Comparison of ENCODE assay signal across 18 cellular contexts in genomic region chrX:40063555-40063954, GRCh38. TPM values are rescaled to one million over a fixed set of nuclear protein-coding genes. Genes with fewer than 3 reads are reported as not detected.
A peak's percentile ranks its signal among the peaks of the same experiment; 100 is the strongest.
DNase-seq lines count a peak whose midpoint lies in the region; ATAC-seq and TF ChIP-seq lines count a peak whose summit lies in the region.
"Had no signal": no experiment of that assay in that cellular context is flagged by ENCODE, and none has a peak within 500 bp of the region (broad histone marks: within the 10 kb centered on the region; RNA-seq: fewer than 3 reads in every experiment).

No MANE protein-coding gene starts in this region.

- no peak for TF ChIP-seq CTCF in H9 (conservative IDR thresholded peaks at IDR 0.05)
- no peak for TF ChIP-seq CTCF in hepatocyte (IDR thresholded peaks at IDR 0.05; ENCODE audit: poor library complexity)

- no peak overlapping the region for H2BK120ac ChIP-seq in H9 (ENCODE audit: low read depth, low read length, poor library complexity, severe bottlenecking)

- H3K18ac ChIP-seq in H9 (ENCODE audit: insufficient read length, low read depth, low read length), result no peak overlapping the region

- WGBS in H9 (ENCODE audit: extremely low coverage, insufficient read length, low lambda C conversion rate), result no CpG with 5 or more reads among the region's 7 CpGs
- WGBS in hepatocyte (ENCODE audit: low lambda C conversion rate, missing lambda C conversion rate), result 81% methylated on average over 7 of the region's 7 CpGs

- H3K27ac ChIP-seq in BLaER1 (peak overlapping the region; percentile 37), H9 (ENCODE audit: insufficient read length, low read depth, low read length) (no peak overlapping the region), hepatocyte (peak overlapping the region; percentile 60)
- H3K27ac ChIP-seq: SK-N-MC, thoracic aorta had no signal

- no peak overlapping the region for H3K23ac ChIP-seq in H9 (ENCODE audit: insufficient read length, low read depth, low read length)

- no peaks in the 10 kb centered on the region for H3K9me2 ChIP-seq in hepatocyte (replicated peaks; ENCODE audit: insufficient read depth)

- H3K9me3 ChIP-seq in BLaER1 (no peaks in the 10 kb centered on the region), H9 (ENCODE audit: control insufficient read depth, low read depth, low read length) (no peaks in the 10 kb centered on the region), hepatocyte (ENCODE audit: low read depth) (no peaks in the 10 kb centered on the region)
- H3K9me3 ChIP-seq: thoracic aorta had no signal

- H3T11ph ChIP-seq in H9 (ENCODE audit: low read length), result no peak overlapping the region

- peaks cover 63 to 73% of the 10 kb centered on the region in 2 experiments for H3K9me3 Mint-ChIP-seq in H9
- H3K9me3 Mint-ChIP-seq: GM23338, memory B cell had no signal

- 0 out of 5 replicates have a peak overlapping the region, but pooled peaks of 1 of the 2 experiments have one; percentile 15 for H3K4me3 Mint-ChIP-seq in H9
- H3K4me3 Mint-ChIP-seq: memory B cell had no signal

- H2AK5ac ChIP-seq in H9 (ENCODE audit: insufficient read length, low read length), result no peak overlapping the region

- H3K4ac ChIP-seq in H9 (ENCODE audit: low read depth, low read length), result no peak overlapping the region

- no peak for ATAC-seq in left colon
- ATAC-seq: activated CD4-positive, CD25-positive, alpha-beta regulatory T cell treated with anti-CD3 and anti-CD28 coated beads, Interleukin-2, amount 50 U/mL, for 24 hours had no signal

- no peak overlapping the region for H4K8ac ChIP-seq in H9 (replicated peaks; ENCODE audit: insufficient read length, low read depth, low read length)

- H2AFZ ChIP-seq in H9 (ENCODE audit: low read length) (no peak overlapping the region), hepatocyte (no peak overlapping the region)
- H2AFZ ChIP-seq: GM23338 had no signal

- no peak overlapping the region for H2BK5ac ChIP-seq in H9 (ENCODE audit: insufficient read length, low read length)

- intact Hi-C loops in left colon (cut with DNase I, micrococcal nuclease), result no loop called here

- H3K79me2 ChIP-seq in H9 (ENCODE audit: insufficient read depth, low read length), result no peaks in the 10 kb centered on the region
- H3K79me2 ChIP-seq in hepatocyte, result no peaks in the 10 kb centered on the region

- peaks cover 95% of the 10 kb centered on the region for H3K36me3 ChIP-seq in BLaER1
- H3K36me3 ChIP-seq in hepatocyte (replicated peaks; ENCODE audit: insufficient read depth, low read depth), result no peaks in the 10 kb centered on the region

- H4K5ac ChIP-seq in H9 (ENCODE audit: insufficient read length, low read depth, low read length), result no peak overlapping the region

- H3K27me3 Mint-ChIP-seq in H9 (ENCODE audit: low read depth), result 0 out of 2 replicates have a peak, but pooled peaks cover 2% of the 10 kb centered on the region
- H3K27me3 Mint-ChIP-seq: memory B cell had no signal

- H3K23me2 ChIP-seq in H9 (ENCODE audit: insufficient read length, low read depth, low read length, poor library complexity, severe bottlenecking), result no peaks in the 10 kb centered on the region

- H3K4me1 ChIP-seq in BLaER1 (peaks cover 67% of the 10 kb centered on the region), H9 (ENCODE audit: insufficient read depth, low read length) (peaks cover 11% of the 10 kb centered on the region; the same call in 1 of the 2 replicates), hepatocyte (ENCODE audit: insufficient read depth) (peaks cover 9% of the 10 kb centered on the region)

- H3K4me1 Mint-ChIP-seq in H9, result peaks cover 30 to 37% of the 10 kb centered on the region in 2 experiments
- H3K4me1 Mint-ChIP-seq: memory B cell had no signal

- H3K56ac ChIP-seq in H9 (ENCODE audit: insufficient read length, low read depth, low read length), result no peak overlapping the region

- H3K4me2 ChIP-seq in BLaER1 (peak overlapping the region; percentile 69), H9 (ENCODE audit: insufficient read depth, insufficient read length, low read length) (no peak overlapping the region), hepatocyte (peak overlapping the region; percentile 64)
- H3K4me2 ChIP-seq: GM23338 had no signal

- H3K27me3 ChIP-seq in BLaER1 (0 out of 2 replicates have a peak, but pooled peaks cover 3% of the 10 kb centered on the region), H9 (ENCODE audit: insufficient read depth, low read length) (no peaks in the 10 kb centered on the region), hepatocyte (no peaks in the 10 kb centered on the region)

- H3K79me1 ChIP-seq in H9 (ENCODE audit: insufficient read depth, low read depth, low read length, poor library complexity, severe bottlenecking), result no peaks in the 10 kb centered on the region

- no peak overlapping the region for H2BK15ac ChIP-seq in H9 (ENCODE audit: low read depth, low read length)

- H2BK12ac ChIP-seq in H9 (ENCODE audit: insufficient read length, low read depth, low read length), result no peak overlapping the region

- peaks cover 49 to 99% (median 77%) of the 10 kb centered on the region in 3 experiments for H3K36me3 Mint-ChIP-seq in H9 (ENCODE audit: insufficient read depth in 1 of 3, low read depth in 3 of 3)

- H3K27ac Mint-ChIP-seq in H9, result peak overlapping the region in 2 of 3 experiments; percentile 73 to 83; a peak in 3 of 7 replicates
- H3K27ac Mint-ChIP-seq: GM23338, memory B cell had no signal

- H3K14ac ChIP-seq in H9 (ENCODE audit: insufficient read depth, low read length), result no peak overlapping the region; the same call in 1 of the 2 replicates

- DNase-seq in NCI-H510A treated with DMSO at 0.1 percent for 48 hours (lab: John Stamatoyannopoulos, UW) (peak; percentile 36), NCI-H510A (lab: John Stamatoyannopoulos, UW) (no peak), H9 (no peak), hepatocyte (ENCODE audit: low spot score) (no peak), NCI-H2227 (lab: John Stamatoyannopoulos, UW; ENCODE audit: unreplicated experiment) (no peak), left colon (no peak), NCI-H2081 (lab: John Stamatoyannopoulos, UW) (no peak)
- DNase-seq: activated naive CD4-positive, alpha-beta T cell; MM.1S; NCI-H187; NCI-H524 treated with DMSO at 0.1 percent for 48 hours; RPMI8226 had no signal

- peaks cover 92% of the 10 kb centered on the region for H4K20me1 ChIP-seq in BLaER1
- H4K20me1 ChIP-seq in H9 (ENCODE audit: control insufficient read depth, insufficient read depth, insufficient read length), result no peaks in the 10 kb centered on the region
- no peaks in the 10 kb centered on the region for H4K20me1 ChIP-seq in hepatocyte (ENCODE audit: insufficient read depth, poor library complexity, severe bottlenecking)

- H3K4me3 ChIP-seq in BLaER1 (no peak overlapping the region), hepatocyte (no peak overlapping the region)
- H3K4me3 ChIP-seq: GM23338, SK-N-MC, thoracic aorta had no signal

- H3K9ac ChIP-seq in BLaER1 (peak overlapping the region; percentile 12; the same call in 1 of the 2 replicates), H9 (ENCODE audit: extremely low read depth, insufficient read length, low read length) (no peak overlapping the region)

- H2BK20ac ChIP-seq in H9 (ENCODE audit: low read depth, low read length, poor library complexity, severe bottlenecking), result no peak overlapping the region

- no peak overlapping the region for H4K91ac ChIP-seq in H9 (ENCODE audit: insufficient read length, low read depth, low read length)

RNA-seq across cellular contexts. Expression of gene BCOR, which starts 34.2 kb away (rescaled TPM):
- total RNA-seq in H9 (2021) (126 and 134 TPM in 2 replicates), hepatocyte (22.7 and 22.9 TPM in 2 replicates), left colon (10 to 100 TPM; 19.0 to 24.4 TPM)
- polyA plus RNA-seq in hepatocyte, result 13.6 and 15.3 TPM in 2 replicates
